Comparison of ENCODE assay signal across 1 cellular context in genomic region chr17:6639651-6640535, GRCh38.
TF ChIP-seq lines count a peak whose summit lies in the region.

No MANE protein-coding gene starts in this region.

TF ChIP-seq in IMR-90, 13 proteins besides CTCF, POLR2A, EP300 and RAD21 (continued from another document):
- TF ChIP-seq ELK1 (IDR thresholded peaks at IDR 0.05; ENCODE audit: borderline replicate concordance, low read depth, low read length) (no peak), MAZ (IDR thresholded peaks at IDR 0.05; ENCODE audit: borderline replicate concordance, low read depth, low read length) (no peak), CHD1 (IDR thresholded peaks at IDR 0.05; ENCODE audit: low read depth, low read length) (no peak), CEBPB (IDR thresholded peaks at IDR 0.05; ENCODE audit: low read depth, low read length) (no peak), BHLHE40 (IDR thresholded peaks at IDR 0.05; ENCODE audit: low read depth, low read length) (no peak), NFE2L2 (IDR thresholded peaks at IDR 0.05; ENCODE audit: low read depth, low read length) (no peak), SMC3 (IDR thresholded peaks at IDR 0.05; ENCODE audit: low read depth, low read length) (no peak), RCOR1 (IDR thresholded peaks at IDR 0.05; ENCODE audit: insufficient replicate concordance, low read length) (no peak), FOS (IDR thresholded peaks at IDR 0.05; ENCODE audit: low read depth, low read length) (no peak), MXI1 (IDR thresholded peaks at IDR 0.05; ENCODE audit: borderline replicate concordance, low read depth, low read length) (no peak; the same call in 1 of the 2 replicates)
- TF ChIP-seq, protein P1, sequence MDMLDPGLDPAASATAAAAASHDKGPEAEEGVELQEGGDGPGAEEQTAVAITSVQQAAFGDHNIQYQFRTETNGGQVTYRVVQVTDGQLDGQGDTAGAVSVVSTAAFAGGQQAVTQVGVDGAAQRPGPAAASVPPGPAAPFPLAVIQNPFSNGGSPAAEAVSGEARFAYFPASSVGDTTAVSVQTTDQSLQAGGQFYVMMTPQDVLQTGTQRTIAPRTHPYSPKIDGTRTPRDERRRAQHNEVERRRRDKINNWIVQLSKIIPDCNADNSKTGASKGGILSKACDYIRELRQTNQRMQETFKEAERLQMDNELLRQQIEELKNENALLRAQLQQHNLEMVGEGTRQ (IDR thresholded peaks at IDR 0.05; ENCODE audit: low read depth, low read length) = no peak
